Comparison of ENCODE assay signal across 1 cellular context in the genomic region with DNA sequence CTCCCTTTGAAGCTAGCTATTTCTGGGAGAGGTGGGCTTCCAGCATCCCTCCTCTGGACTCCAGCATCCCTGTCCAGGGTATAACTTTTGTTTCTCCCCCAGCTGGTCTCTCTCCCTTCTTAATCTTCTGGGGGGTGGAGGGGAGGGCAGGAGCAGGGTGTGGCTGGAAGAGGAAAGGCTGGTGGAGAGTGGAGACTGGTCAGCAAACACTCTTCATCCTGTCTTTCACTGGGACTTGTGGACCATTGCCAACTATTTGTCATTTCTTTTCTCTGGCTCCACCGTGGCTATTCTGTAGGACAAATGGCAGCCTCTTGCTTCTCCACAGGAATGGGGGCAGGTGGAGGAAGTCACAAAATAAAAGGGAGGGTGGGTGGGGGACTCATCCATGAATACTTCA.
TF ChIP-seq lines count a peak whose summit lies in the region.

No MANE protein-coding gene starts in this region.

TF ChIP-seq in K562, 482 proteins besides CTCF, POLR2A, EP300 and RAD21:
- TF ChIP-seq NFIC (IDR thresholded peaks at IDR 0.05) (0 out of 2 replicates have a peak, but pooled peaks have one; percentile 17), NR3C1 (CRISPR knock-in tag; IDR thresholded peaks at IDR 0.05) (no peak)
